25 cellular contexts compared by ENCODE assay signal in the genomic region with DNA sequence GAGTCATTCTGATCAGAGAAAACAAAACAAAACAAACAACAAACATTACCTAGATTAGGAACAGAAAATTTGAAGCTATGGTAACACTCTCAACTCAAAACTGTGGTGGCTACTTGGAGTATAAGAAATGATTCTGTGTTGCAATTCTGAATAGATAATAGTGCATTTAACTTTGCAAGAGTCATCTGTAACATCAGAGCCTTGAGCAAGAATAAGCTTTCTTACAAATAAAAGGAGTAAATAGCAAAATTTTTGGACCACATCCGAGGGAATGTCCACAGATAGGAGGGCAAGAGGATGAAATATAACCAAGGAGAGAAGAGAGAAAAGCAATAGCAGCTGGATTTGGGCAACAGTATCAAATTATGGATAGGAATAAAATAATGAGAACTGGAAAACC.
"Had no signal": no experiment of that assay in that cellular context is flagged by ENCODE, and none has a peak within 500 bp of the region (broad histone marks: within the 10 kb centered on the region; RNA-seq: fewer than 3 reads in every experiment).

No MANE protein-coding gene starts in this region.

- H3K36me3 ChIP-seq: colonic mucosa, esophagus muscularis mucosa, gastrocnemius medialis, heart right ventricle, left ventricle myocardium inferior, lower lobe of right lung had no signal

- DNase-seq: colonic mucosa; cortex of kidney; effector CD8-positive, alpha-beta T cell; effector memory CD8-positive, alpha-beta T cell; endodermal cell; foreskin fibroblast; foreskin melanocyte; gastrocnemius medialis; glutamatergic neuron; head of caudate nucleus; heart right ventricle; hippocampal formation; left colon; left ventricle myocardium inferior; lower lobe of right lung; mesenchymal stem cell; mucosa of descending colon; naive B cell; naive thymus-derived CD8-positive, alpha-beta T cell had no signal

- H3K4me3 ChIP-seq: colonic mucosa, esophagus muscularis mucosa, gastrocnemius medialis, heart right ventricle, left ventricle myocardium inferior, lower lobe of right lung, mucosa of descending colon had no signal

- H3K27me3 ChIP-seq: colonic mucosa, esophagus muscularis mucosa, gastrocnemius medialis, heart right ventricle had no signal

- ATAC-seq: effector memory CD8-positive, alpha-beta T cell; gastrocnemius medialis; heart right ventricle; left colon; left lobe of liver; lower lobe of right lung; mucosa of descending colon; naive thymus-derived CD8-positive, alpha-beta T cell had no signal

- H3K4me1 ChIP-seq: colonic mucosa, esophagus muscularis mucosa, gastrocnemius medialis, heart right ventricle, left ventricle myocardium inferior, lower lobe of right lung had no signal

- H3K27ac ChIP-seq: colonic mucosa, epithelial cell of prostate, esophagus muscularis mucosa, gastrocnemius medialis, heart right ventricle, left ventricle myocardium inferior, lower lobe of right lung had no signal

- H3K9me3 ChIP-seq: colonic mucosa, esophagus muscularis mucosa, gastrocnemius medialis, heart right ventricle, left ventricle myocardium inferior, lower lobe of right lung, mucosa of descending colon had no signal

- FAIRE-seq: endometrium, islet of Langerhans, keratinocyte had no signal
